8 cellular contexts compared by ENCODE assay signal in the genomic region with DNA sequence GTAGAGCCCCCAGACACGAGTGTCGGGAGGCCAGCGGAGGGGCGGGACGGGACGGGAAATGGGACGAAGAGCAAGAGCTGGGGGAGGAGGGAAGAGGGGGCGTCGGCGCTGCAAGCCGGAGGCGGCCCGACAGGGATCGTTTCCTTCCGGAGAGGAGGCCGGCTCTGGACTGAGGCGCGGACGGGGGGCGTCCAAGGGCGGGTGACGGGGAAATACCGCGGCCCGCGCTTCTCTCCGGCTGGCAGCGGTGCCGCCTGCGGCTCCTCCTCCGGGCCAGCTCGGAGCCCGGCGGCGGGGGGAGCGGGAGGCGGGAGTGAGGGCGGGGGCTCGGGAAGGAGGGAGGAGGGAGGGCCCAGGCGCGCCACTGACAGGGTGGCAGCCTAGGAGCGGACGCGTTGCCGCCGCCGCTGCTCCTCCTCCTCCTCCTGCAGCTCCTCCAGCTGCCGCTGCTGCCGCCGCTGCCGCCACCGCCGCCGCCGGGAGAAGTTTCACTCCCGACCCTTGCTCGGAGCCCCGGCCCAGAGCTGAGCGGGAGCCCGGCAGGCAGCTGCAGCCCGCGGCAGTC. TPM values are rescaled to one million over a fixed set of nuclear protein-coding genes. Genes with fewer than 3 reads are reported as not detected.
A peak's percentile ranks its signal among the peaks of the same experiment; 100 is the strongest.
DNase-seq lines count a peak whose midpoint lies in the region; ATAC-seq and TF ChIP-seq lines count a peak whose summit lies in the region.

TSS of gene CHSY3 (plus strand) at position 364 of the 565 bp plus-strand sequence.

- ATAC-seq in GM18861 (IDR thresholded peaks at IDR 0.05; ENCODE audit: unreplicated experiment): peak; percentile 44
- peak; percentile 51 for ATAC-seq in HG03066 (IDR thresholded peaks at IDR 0.05; ENCODE audit: low read depth, unreplicated experiment)

- H3K27ac Mint-ChIP-seq in activated naive CD8-positive, alpha-beta T cell: no peak within 1 kb of the TSS
- no peak within 1 kb of the TSS for H3K27ac Mint-ChIP-seq in glutamatergic neuron (ENCODE audit: unreplicated experiment)
- H3K27ac Mint-ChIP-seq in neural crest cell (ENCODE audit: unreplicated experiment): peak within 1 kb of the TSS; percentile 45
- H3K27ac Mint-ChIP-seq in type B pancreatic cell: peak within 1 kb of the TSS; percentile 64

- H3K4me3 ChIP-seq in AG09309 (ENCODE audit: control insufficient read depth, low read depth, low read length): peak within 1 kb of the TSS; percentile 81

- no peak for DNase-seq in AG09309 (ENCODE audit: low read depth)
- peak; percentile 86 for DNase-seq in NCI-H774 (lab: John Stamatoyannopoulos, UW)
- DNase-seq in glutamatergic neuron: peak; percentile 82
- DNase-seq in neural crest cell (ENCODE audit: low read depth, low spot score): peak; percentile 58
- DNase-seq in type B pancreatic cell (ENCODE audit: extremely low spot score, unreplicated experiment): peak; percentile 84

- no peaks in the 10 kb centered on the region for H3K9me3 Mint-ChIP-seq in activated naive CD8-positive, alpha-beta T cell (ENCODE audit: low read depth)
- H3K9me3 Mint-ChIP-seq in glutamatergic neuron (ENCODE audit: unreplicated experiment) (peaks cover 13% of the 10 kb centered on the region), neural crest cell (no peaks in the 10 kb centered on the region), type B pancreatic cell (no peaks in the 10 kb centered on the region)

- TF ChIP-seq CTCF in AG09309 (IDR thresholded peaks at IDR 0.05; ENCODE audit: control insufficient read depth, insufficient read depth, low read depth, low read length, missing control alignments): no peak
- TF ChIP-seq CTCF in glutamatergic neuron (IDR thresholded peaks at IDR 0.05; ENCODE audit: partially characterized antibody, unreplicated experiment): no peak
- TF ChIP-seq CTCF in neural crest cell (conservative IDR thresholded peaks at IDR 0.05): no peak
- TF ChIP-seq CTCF in type B pancreatic cell (conservative IDR thresholded peaks at IDR 0.05): peak; percentile 32

- H3K4me1 Mint-ChIP-seq in activated naive CD8-positive, alpha-beta T cell (ENCODE audit: low read depth): peaks cover 17% of the 10 kb centered on the region
- peaks cover 9% of the 10 kb centered on the region for H3K4me1 Mint-ChIP-seq in glutamatergic neuron (ENCODE audit: low read depth, unreplicated experiment)
- peaks cover 22% of the 10 kb centered on the region for H3K4me1 Mint-ChIP-seq in neural crest cell
- peaks cover 22% of the 10 kb centered on the region for H3K4me1 Mint-ChIP-seq in type B pancreatic cell (ENCODE audit: unreplicated experiment)

- no peaks in the 10 kb centered on the region for H3K36me3 Mint-ChIP-seq in activated naive CD8-positive, alpha-beta T cell
- H3K36me3 Mint-ChIP-seq in glutamatergic neuron (ENCODE audit: unreplicated experiment) (peaks cover 5% of the 10 kb centered on the region), neural crest cell (ENCODE audit: low read depth) (no peaks in the 10 kb centered on the region), type B pancreatic cell (no peaks in the 10 kb centered on the region)

- H3K27me3 Mint-ChIP-seq in activated naive CD8-positive, alpha-beta T cell: peaks cover 33% of the 10 kb centered on the region
- H3K27me3 Mint-ChIP-seq in glutamatergic neuron (ENCODE audit: unreplicated experiment) (peaks cover 24% of the 10 kb centered on the region), neural crest cell (ENCODE audit: low read depth) (peaks cover 63% of the 10 kb centered on the region), type B pancreatic cell (peaks cover 53% of the 10 kb centered on the region)

- H3K4me3 Mint-ChIP-seq in activated naive CD8-positive, alpha-beta T cell: peak within 1 kb of the TSS; percentile 88
- peak within 1 kb of the TSS; percentile 97 for H3K4me3 Mint-ChIP-seq in glutamatergic neuron (ENCODE audit: unreplicated experiment)
- H3K4me3 Mint-ChIP-seq in neural crest cell: peak within 1 kb of the TSS; percentile 95
- peak within 1 kb of the TSS; percentile 95 for H3K4me3 Mint-ChIP-seq in type B pancreatic cell

RNA-seq across cellular contexts. Expression of gene CHSY3, which starts in this region (rescaled TPM):
- total RNA-seq in glutamatergic neuron (ENCODE audit: unreplicated experiment): not detected
- 0.91 and 0.98 TPM in 2 replicates for total RNA-seq in neural crest cell
- total RNA-seq in type B pancreatic cell (ENCODE audit: low replicate concordance): 0.86 and 4.9 TPM in 2 replicates

Comparison
In these comparisons a context has a peak if more than half of its experiments do, and no peak if none do; other contexts are left out.
1. Peak in DNase-seq in glutamatergic neuron; RNA of the gene not detected or under 1 TPM.
2. Peak in DNase-seq in neural crest cell; RNA of the gene not detected or under 1 TPM.
3. H3K27ac Mint-ChIP-seq: peak in neural crest cell (single experiment) and type B pancreatic cell (single experiment); none in activated naive CD8-positive, alpha-beta T cell (single experiment) and glutamatergic neuron (single experiment).
4. Peak in every context shown above with its lines, with median percentiles within 50 percentile points of each other: H3K4me3 Mint-ChIP-seq.